ENCODE assay signal across 20 cellular contexts in the genomic region with DNA sequence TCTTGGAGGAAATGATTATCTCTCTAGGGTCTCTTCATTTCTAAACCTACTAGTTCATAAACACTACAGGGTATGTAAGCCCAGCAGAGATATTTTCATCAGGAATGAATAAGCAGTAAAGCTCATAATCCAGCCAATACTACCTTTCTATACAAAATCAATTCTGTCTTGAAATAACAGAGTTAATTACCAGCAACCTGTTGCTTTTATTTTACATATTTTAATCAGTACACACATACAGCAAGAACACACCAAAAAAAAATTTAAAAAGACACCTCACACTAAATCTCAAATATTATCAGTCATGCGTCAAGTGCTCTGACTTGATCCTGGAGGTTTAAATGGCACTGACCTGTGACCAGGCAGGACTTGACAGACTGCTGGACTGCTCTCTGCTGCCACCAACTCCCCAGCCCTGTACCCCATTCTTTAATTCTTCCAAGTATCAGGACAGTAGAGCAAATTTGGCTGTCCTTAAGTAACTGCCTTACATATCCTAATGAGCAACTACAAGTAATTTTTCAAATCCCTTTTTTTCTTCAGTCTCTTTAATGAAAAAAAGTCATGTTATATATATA.
DNase-seq lines count a peak whose midpoint lies in the region; ATAC-seq, FAIRE-seq and TF ChIP-seq lines count a peak whose summit lies in the region.
"Had no signal": no experiment of that assay in that cellular context is flagged by ENCODE, and none has a peak within 500 bp of the region (broad histone marks: within the 10 kb centered on the region; RNA-seq: fewer than 3 reads in every experiment).

No MANE protein-coding gene starts in this region.

- TF ChIP-seq CTCF in right atrium auricular region (IDR thresholded peaks at IDR 0.05) (peak in 1 of 2 donors; percentile 13), H1 (IDR thresholded peaks at IDR 0.05; ENCODE audit: control extremely low read depth in 1 of 3, insufficient read depth in 1 of 3, low read depth in 1 of 3, low read length in 3 of 3) (peak; percentile 11 to 35 (median 31); a peak in 3 of 4 replicates), kidney epithelial cell (IDR thresholded peaks at IDR 0.05; ENCODE audit: insufficient read depth, low read length, poor library complexity, severe bottlenecking) (peak; percentile 15), transverse colon (IDR thresholded peaks at IDR 0.05) (no peak)

- H2BK15ac ChIP-seq in H1 (ENCODE audit: low read length): no peak overlapping the region

- H2BK20ac ChIP-seq in H1 (ENCODE audit: low read length): no peak overlapping the region

- no peaks in the 10 kb centered on the region for H3K27me3 ChIP-seq in right atrium auricular region
- no peaks in the 10 kb centered on the region for H3K27me3 ChIP-seq in H1 (replicated peaks in 1 of 4; ENCODE audit: control insufficient read depth in 3 of 4, extremely low read depth in 1 of 4, insufficient read depth in 3 of 4, low read length in 3 of 4)
- no peaks in the 10 kb centered on the region for H3K27me3 ChIP-seq in kidney epithelial cell (ENCODE audit: control insufficient read depth, insufficient read depth, low read length)
- no peaks in the 10 kb centered on the region for H3K27me3 ChIP-seq in transverse colon
- H3K27me3 ChIP-seq: breast epithelium, esophagus muscularis mucosa, MG63, upper lobe of right lung had no signal

- TF ChIP-seq EP300 in H1 (IDR thresholded peaks at IDR 0.05; ENCODE audit: borderline replicate concordance in 1 of 2, low read depth in 2 of 2, low read length in 2 of 2) (no peak), transverse colon (IDR thresholded peaks at IDR 0.05; ENCODE audit: low read depth) (no peak)

- H4K8ac ChIP-seq in H1 (ENCODE audit: extremely low read depth, insufficient read depth, low read length): no peak overlapping the region

- in situ Hi-C loops in transverse colon (cut with MboI; ENCODE audit: low pct_ligation_motif_present in 1 of 4, low pct_unique_long_range_greater_than_20kb in 1 of 4, low sequenced_read_pairs in 3 of 4): no loop called here

- H3K27ac ChIP-seq in right atrium auricular region (no peak overlapping the region), H1 (ENCODE audit: low read depth, low read length) (no peak overlapping the region), transverse colon (peak overlapping the region; percentile 42 to 72 (median 68))
- H3K27ac ChIP-seq: breast epithelium, esophagus muscularis mucosa, upper lobe of right lung had no signal

- no peaks in the 10 kb centered on the region for H4K20me1 ChIP-seq in H1 (replicated peaks in 1 of 2; ENCODE audit: control insufficient read depth in 1 of 2, insufficient read depth in 2 of 2, low read length in 2 of 2)

- H3K56ac ChIP-seq in H1 (replicated peaks; ENCODE audit: insufficient read length, low read depth, low read length): no peak overlapping the region

- H3K9me3 ChIP-seq in right atrium auricular region (no peaks in the 10 kb centered on the region), H1 (ENCODE audit: insufficient read depth in 2 of 2, low read depth in 1 of 2, low read length in 1 of 2) (no peaks in the 10 kb centered on the region), transverse colon (no peaks in the 10 kb centered on the region)
- H3K9me3 ChIP-seq: breast epithelium, esophagus muscularis mucosa, MG63, upper lobe of right lung had no signal

- peak; percentile 51 for ATAC-seq in Right ventricle myocardium inferior
- ATAC-seq: upper lobe of right lung had no signal

- H2BK5ac ChIP-seq in H1 (ENCODE audit: low read depth, low read length): no peak overlapping the region

- CTCF ChIA-PET in H1 (lab: Charles Lee; ENCODE audit: partially characterized antibody): interaction anchor here (1.1 kb wide), 2 partner anchors 8 to 99 kb away, joined by 3 to 4 read pairs; a partner anchor contains a TSS

- H3K36me3 ChIP-seq in right atrium auricular region: no peaks in the 10 kb centered on the region
- no peaks in the 10 kb centered on the region for H3K36me3 ChIP-seq in H1 (ENCODE audit: control insufficient read depth in 2 of 4, insufficient read depth in 4 of 4, low read length in 3 of 4)
- no peaks in the 10 kb centered on the region for H3K36me3 ChIP-seq in kidney epithelial cell (ENCODE audit: control insufficient read depth, insufficient read depth, low read length)
- no peaks in the 10 kb centered on the region for H3K36me3 ChIP-seq in transverse colon
- H3K36me3 ChIP-seq: breast epithelium, esophagus muscularis mucosa, MG63, upper lobe of right lung had no signal

- WGBS in H1 (ENCODE audit: extremely low coverage in 1 of 2, insufficient coverage in 1 of 2, insufficient read length in 1 of 2, insufficient replicate concordance in 2 of 2, low coverage in 1 of 2, low lambda C conversion rate in 2 of 2, missing lambda C conversion rate in 1 of 2), 2 experiments: 88% methylated on average over 1 of the region's 1 CpG; no CpG with 5 or more reads in 1 of the 2 experiments
- WGBS in transverse colon (ENCODE audit: low coverage in 1 of 2), 2 donors: 97% methylated on average over 1 of the region's 1 CpG; no CpG with 5 or more reads in 1 of the 2 donors

- no peak overlapping the region for H3K18ac ChIP-seq in H1 (ENCODE audit: extremely low read depth, low read length)

- POLR2A ChIA-PET in H1 (lab: Charles Lee; ENCODE audit: partially characterized antibody): no interaction called here

- H2AK5ac ChIP-seq in H1 (ENCODE audit: low read depth, low read length): no peak overlapping the region

- no peak overlapping the region for H3K23ac ChIP-seq in H1 (ENCODE audit: insufficient read length)

- H3K4me1 ChIP-seq in right atrium auricular region: peaks cover 0 to 30% of the 10 kb centered on the region in 2 donors
- H3K4me1 ChIP-seq in H1 (replicated peaks in 1 of 4; ENCODE audit: control insufficient read depth in 3 of 4, insufficient read depth in 4 of 4, low read length in 3 of 4): no peaks in the 10 kb centered on the region
- H3K4me1 ChIP-seq in transverse colon: peaks cover 0 to 26% (median 13%) of the 10 kb centered on the region in 4 donors
- H3K4me1 ChIP-seq: breast epithelium, upper lobe of right lung had no signal

- no peak overlapping the region for H3K4ac ChIP-seq in H1 (replicated peaks; ENCODE audit: insufficient read length, low read depth, low read length)

- H3K4me2 ChIP-seq in H1 (ENCODE audit: insufficient read depth in 1 of 2, low read depth in 2 of 2, low read length in 2 of 2): no peak overlapping the region

- TF ChIP-seq RAD21 in H1 (IDR thresholded peaks at IDR 0.05 in 1 of 2, conservative IDR thresholded peaks at IDR 0.05 in 1 of 2; ENCODE audit: low read depth in 2 of 2, low read length in 2 of 2): peak; percentile 8 to 25; a peak in 2 of 4 replicates

- intact Hi-C loops in Right ventricle myocardium inferior (cut with DNase I): no loop called here
- intact Hi-C loops in transverse colon (cut with DNase I; ENCODE audit: low total_unique reads): no loop called here

- H3K23me2 ChIP-seq in H1 (ENCODE audit: low read depth, low read length): no peaks in the 10 kb centered on the region; the same call in 1 of the 2 replicates

- H2BK120ac ChIP-seq in H1 (replicated peaks; ENCODE audit: low read depth, low read length): no peak overlapping the region

- no peak overlapping the region for H3K14ac ChIP-seq in H1 (ENCODE audit: insufficient read length)

- TF ChIP-seq POLR2A in H1 (IDR thresholded peaks at IDR 0.05; ENCODE audit: control extremely low read depth in 1 of 2, low read depth in 2 of 2, low read length in 2 of 2): no peak
- TF ChIP-seq POLR2A in transverse colon (IDR thresholded peaks at IDR 0.05): no peak

- H4K91ac ChIP-seq in H1 (replicated peaks; ENCODE audit: insufficient read length, low read length): no peak overlapping the region

- no peak overlapping the region for H2BK12ac ChIP-seq in H1 (ENCODE audit: low read depth, low read length)

- peaks cover 0 to 14% of the 10 kb centered on the region in 2 experiments; a peak in 2 of 4 replicates for H3K79me2 ChIP-seq in H1 (ENCODE audit: control insufficient read depth in 1 of 2, insufficient read depth in 2 of 2, low read length in 2 of 2)

- peaks cover 2% of the 10 kb centered on the region; the same call in 1 of the 2 replicates for H3K79me1 ChIP-seq in H1 (ENCODE audit: low read depth, low read length)

- H3K4me3 ChIP-seq in right atrium auricular region: no peak overlapping the region
- H3K4me3 ChIP-seq in H1 (ENCODE audit: extremely low read depth in 1 of 4, insufficient read depth in 2 of 4, low read depth in 3 of 4, low read length in 4 of 4): no peak overlapping the region
- no peak overlapping the region for H3K4me3 ChIP-seq in kidney epithelial cell (ENCODE audit: low read depth, low read length)
- no peak overlapping the region for H3K4me3 ChIP-seq in transverse colon
- H3K4me3 ChIP-seq: breast epithelium, esophagus muscularis mucosa, MG63, upper lobe of right lung had no signal

- no peak for FAIRE-seq in H1 (lab: Jason Lieb, UNC)

- DNase-seq in Right ventricle myocardium inferior (ENCODE audit: missing footprints) (no peak), right atrium auricular region (ENCODE audit: low spot score) (no peak), H1 (ENCODE audit: low read depth in 1 of 2, low spot score in 2 of 2) (no peak), kidney epithelial cell (ENCODE audit: low read depth) (no peak), transverse colon (no peak), GM03348 (ENCODE audit: low spot score) (no peak), NCI-H146 (lab: John Stamatoyannopoulos, UW) (no peak)
- DNase-seq in stimulated activated CD4-positive, alpha-beta T cell treated with anti-CD3 and anti-CD28 coated beads, Interleukin-15, amount 100 ng/mL, for 24 hours: no peak
- DNase-seq: 8988T; activated CD4-positive, alpha-beta T cell treated with anti-CD3 and anti-CD28 coated beads, Interleukin-2, amount 10 ng/mL, durations not matched to agents 24 days and 14 days; activated CD8-positive, alpha-beta memory T cell treated with anti-CD3 and anti-CD28 coated beads, Interleukin-2, amount 50 U/mL, for 4 hours; activated effector memory CD4-positive, alpha-beta T cell treated with Interleukin-2 at 50 U/mL for 16 hours; GOT3; MG63; NCI-H1436 treated with DMSO at 0.1 percent for 48 hours; stimulated activated CD4-positive, alpha-beta T cell treated with anti-CD3 and anti-CD28 coated beads, Interleukin-4, amount 100 ng/mL, for 24 hours; SW 1271; upper lobe of right lung had no signal

- H3K9ac ChIP-seq in H1 (replicated peaks in 1 of 4; ENCODE audit: extremely low read depth in 1 of 4, low read depth in 3 of 4, low read length in 3 of 4): no peak overlapping the region

- no peak overlapping the region for H2AFZ ChIP-seq in H1 (ENCODE audit: low read length)

- no peak overlapping the region for H4K5ac ChIP-seq in H1 (ENCODE audit: insufficient read length, low read depth, low read length)

TF ChIP-seq in H1, 55 proteins besides CTCF, POLR2A, EP300 and RAD21 (continues in another document):
- TF ChIP-seq SRF (IDR thresholded peaks at IDR 0.05; ENCODE audit: low read depth, low read length) (no peak), CBX5 (IDR thresholded peaks at IDR 0.05; ENCODE audit: low read depth, low read length) (no peak), EZH2 (IDR thresholded peaks at IDR 0.05; ENCODE audit: low read depth, low read length, severe bottlenecking) (no peak), ASH2L (IDR thresholded peaks at IDR 0.05; ENCODE audit: low read length) (no peak), EGR1 (IDR thresholded peaks at IDR 0.05; ENCODE audit: borderline replicate concordance, low read depth, low read length) (no peak), GTF2F1 (IDR thresholded peaks at IDR 0.05; ENCODE audit: borderline replicate concordance, low read depth, low read length) (no peak)

Comparison
In these comparisons a context has a peak if more than half of its experiments do, and no peak if none do; other contexts are left out.
1. H3K27ac ChIP-seq: peak in transverse colon (4 of 4); none in right atrium auricular region (0 of 2) and H1 (single experiment).
2. CTCF ChIP-seq: peak in H1 (3 of 3) and kidney epithelial cell (single experiment); none in transverse colon (0 of 5).